Comparison of ENCODE assay signal across 12 cellular contexts in genomic region chr12:15699886-15700285, GRCh38.
A peak's percentile ranks its signal among the peaks of the same experiment; 100 is the strongest.
DNase-seq lines count a peak whose midpoint lies in the region; ATAC-seq, FAIRE-seq and TF ChIP-seq lines count a peak whose summit lies in the region.
"Had no signal": no experiment of that assay in that cellular context is flagged by ENCODE, and none has a peak within 500 bp of the region (broad histone marks: within the 10 kb centered on the region; RNA-seq: fewer than 3 reads in every experiment).

No MANE protein-coding gene starts in this region.

- intact Hi-C loops in dorsolateral prefrontal cortex (cut with DNase I) (no loop called here), sciatic nerve (cut with DNase I) (no loop called here)

- TF ChIP-seq CTCF in RWPE1 (conservative IDR thresholded peaks at IDR 0.05; ENCODE audit: low read depth) (no peak), dorsolateral prefrontal cortex (IDR thresholded peaks at IDR 0.05 in 54 of 56, conservative IDR thresholded peaks at IDR 0.05 in 2 of 56; ENCODE audit: low read depth in 1 of 56, partially characterized antibody in 56 of 56) (no peak)

- CTCF ChIA-PET in RWPE1 (lab: Yijun Ruan, JAX) = no interaction called here

- peak overlapping the region; percentile 53; the same call in 1 of the 2 replicates for H3K27ac ChIP-seq in RWPE1
- H3K27ac ChIP-seq in dorsolateral prefrontal cortex = peak overlapping the region in 52 of 59 donors; percentile 2 to 86 (median 52)
- peak overlapping the region in 14 of 21 experiments; percentile 1 to 71 (median 52) for H3K27ac ChIP-seq in skin epidermis

- no peak overlapping the region for H3K4me3 ChIP-seq in dorsolateral prefrontal cortex
- no peak overlapping the region for H3K4me3 ChIP-seq in skin epidermis

- POLR2A ChIA-PET in RWPE1 (lab: Yijun Ruan, JAX; ENCODE audit: low non-redundant PET) = no interaction called here

- H3K27me3 ChIP-seq in dorsolateral prefrontal cortex = peaks cover 0 to 5% (median 0%) of the 10 kb centered on the region in 45 donors

- ATAC-seq in GM21723 (IDR thresholded peaks at IDR 0.05; ENCODE audit: unreplicated experiment) (no peak), sciatic nerve (no peak), HG02852 (IDR thresholded peaks at IDR 0.05; ENCODE audit: unreplicated experiment) (no peak)
- ATAC-seq: left lobe of liver had no signal

- peak; percentile 76 for FAIRE-seq in GM19239 (lab: Jason Lieb, UNC)

- DNase-seq in GM19239 (ENCODE audit: insufficient read length, low spot score) = no peak
- DNase-seq in RWPE1 (ENCODE audit: low spot score) = no peak
- DNase-seq in dorsolateral prefrontal cortex = no peak
- no peak for DNase-seq in sciatic nerve (ENCODE audit: low spot score)
- no peak for DNase-seq in NCI-H1092 (lab: John Stamatoyannopoulos, UW)
- DNase-seq: NCI-H187, retina, RPMI8226 had no signal
